Comparison of ENCODE assay signal across 16 cellular contexts in genomic region chr9:21657966-21658667, GRCh38.
DNase-seq lines count a peak whose midpoint lies in the region; ATAC-seq, FAIRE-seq and TF ChIP-seq lines count a peak whose summit lies in the region.
"Had no signal": no experiment of that assay in that cellular context is flagged by ENCODE, and none has a peak within 500 bp of the region (broad histone marks: within the 10 kb centered on the region; RNA-seq: fewer than 3 reads in every experiment).

No MANE protein-coding gene starts in this region.

- no peaks in the 10 kb centered on the region for H4K20me1 ChIP-seq in keratinocyte (ENCODE audit: control insufficient read depth, extremely low read depth, insufficient read depth, low read length)
- H4K20me1 ChIP-seq: BLaER1 had no signal

- H3K27me3 ChIP-seq in adipocyte (replicated peaks; ENCODE audit: control insufficient read depth, insufficient read depth, low read length) (no peaks in the 10 kb centered on the region), keratinocyte (ENCODE audit: control insufficient read depth, extremely low read depth, insufficient read depth, low read length) (no peaks in the 10 kb centered on the region), tibial nerve (no peaks in the 10 kb centered on the region), right atrium auricular region (no peaks in the 10 kb centered on the region)
- H3K27me3 ChIP-seq: BLaER1, SJSA1 had no signal

- no peak overlapping the region for H2AFZ ChIP-seq in keratinocyte (ENCODE audit: control insufficient read depth, low read length)

- ATAC-seq in HG03460 (IDR thresholded peaks at IDR 0.05; ENCODE audit: unreplicated experiment): no peak

- WGBS in tibial nerve, 2 donors: 75 to 83% methylated on average over 2 of the region's 2 CpGs

- DNase-seq in AG08395 (ENCODE audit: low spot score): peak; percentile 22
- DNase-seq in HCEC 1CT: peak; percentile 16
- no peak for DNase-seq in adipocyte (ENCODE audit: low read depth)
- DNase-seq in keratinocyte (ENCODE audit: low read depth, low spot score): no peak
- no peak for DNase-seq in tibial nerve (ENCODE audit: low spot score in 2 of 2)
- no peak for DNase-seq in right atrium auricular region (ENCODE audit: low spot score)
- DNase-seq: H9, KG1, NCI-H1930, NCI-H526 treated with DMSO at 0.1 percent for 48 hours, OCI-M1, SW 1271 had no signal

- no peak for TF ChIP-seq POLR2A in tibial nerve (IDR thresholded peaks at IDR 0.05)

- peaks cover 29% of the 10 kb centered on the region for H3K4me1 ChIP-seq in adipocyte (ENCODE audit: control insufficient read depth, insufficient read depth, low read length)
- peaks cover 4% of the 10 kb centered on the region for H3K4me1 ChIP-seq in keratinocyte (ENCODE audit: control insufficient read depth, extremely low read depth, insufficient read depth, low read length)
- H3K4me1 ChIP-seq in tibial nerve: peaks cover 0 to 10% (median 0%) of the 10 kb centered on the region in 4 donors
- no peaks in the 10 kb centered on the region for H3K4me1 ChIP-seq in right atrium auricular region
- H3K4me1 ChIP-seq: BLaER1 had no signal

- H3K79me2 ChIP-seq in keratinocyte (ENCODE audit: control insufficient read depth, insufficient read depth, low read length): no peaks in the 10 kb centered on the region

- FAIRE-seq in keratinocyte (lab: Jason Lieb, UNC): peak; percentile 39
- FAIRE-seq: GM18507 had no signal

- H3K36me3 ChIP-seq in adipocyte (ENCODE audit: control insufficient read depth, insufficient read depth, low read length, severe bottlenecking) (no peaks in the 10 kb centered on the region), keratinocyte (ENCODE audit: control insufficient read depth in 2 of 2, extremely low read depth in 1 of 2, insufficient read depth in 2 of 2, low read length in 2 of 2) (no peaks in the 10 kb centered on the region), tibial nerve (no peaks in the 10 kb centered on the region), right atrium auricular region (no peaks in the 10 kb centered on the region)
- H3K36me3 ChIP-seq: BLaER1, SJSA1 had no signal

- no peak for TF ChIP-seq EP300 in tibial nerve (IDR thresholded peaks at IDR 0.05)

- H3K9ac ChIP-seq in adipocyte (ENCODE audit: low read length): peak overlapping the region; percentile 68
- H3K9ac ChIP-seq in keratinocyte (ENCODE audit: control insufficient read depth, extremely low read depth, insufficient read depth, low read length): no peak overlapping the region
- H3K9ac ChIP-seq: BLaER1 had no signal

- H3K27ac ChIP-seq in keratinocyte (ENCODE audit: control insufficient read depth, insufficient read depth, low read length) (no peak overlapping the region), tibial nerve (no peak overlapping the region), right atrium auricular region (no peak overlapping the region)
- H3K27ac ChIP-seq: BLaER1 had no signal

- H3K9me1 ChIP-seq in keratinocyte (ENCODE audit: control insufficient read depth, extremely low read depth, insufficient read depth, low read length): no peaks in the 10 kb centered on the region

- dilution Hi-C loops in keratinocyte (cut with MboI; ENCODE audit: extremely low pct_ligation_motif_present, low sequenced_read_pairs): no loop called here

- TF ChIP-seq CTCF in keratinocyte (optimal IDR thresholded peaks at IDR 0.05 in 1 of 3, IDR thresholded peaks at IDR 0.05 in 1 of 3, conservative IDR thresholded peaks at IDR 0.05 in 1 of 3; ENCODE audit: extremely low read depth in 1 of 3, insufficient read depth in 2 of 3, low read length in 3 of 3) (no peak), tibial nerve (IDR thresholded peaks at IDR 0.05) (no peak), right atrium auricular region (IDR thresholded peaks at IDR 0.05) (no peak)

- no peaks in the 10 kb centered on the region for H3K9me3 ChIP-seq in adipocyte (ENCODE audit: control insufficient read depth, low read length)
- H3K9me3 ChIP-seq in keratinocyte (ENCODE audit: control insufficient read depth, low read depth, low read length): no peaks in the 10 kb centered on the region
- H3K9me3 ChIP-seq in tibial nerve: no peaks in the 10 kb centered on the region
- H3K9me3 ChIP-seq in right atrium auricular region: no peaks in the 10 kb centered on the region
- H3K9me3 ChIP-seq: BLaER1, SJSA1 had no signal

- no peak overlapping the region for H3K4me2 ChIP-seq in keratinocyte (ENCODE audit: control insufficient read depth, extremely low read depth, insufficient read depth, low read depth, low read length)
- H3K4me2 ChIP-seq: BLaER1 had no signal

- H3K4me3 ChIP-seq in adipocyte (ENCODE audit: low read length): no peak overlapping the region
- H3K4me3 ChIP-seq in keratinocyte (ENCODE audit: control insufficient read depth in 2 of 3, extremely low read depth in 1 of 3, insufficient read depth in 2 of 3, low read depth in 1 of 3, low read length in 3 of 3): no peak overlapping the region
- H3K4me3 ChIP-seq in tibial nerve: no peak overlapping the region
- H3K4me3 ChIP-seq in right atrium auricular region: no peak overlapping the region
- H3K4me3 ChIP-seq: BLaER1, SJSA1 had no signal

Comparison
In these comparisons a context has a peak if more than half of its experiments do, and no peak if none do; other contexts are left out.
1. DNase-seq: peak in AG08395 (single experiment) and HCEC 1CT (single experiment); none in adipocyte (single experiment), keratinocyte (single experiment), tibial nerve (0 of 2) and right atrium auricular region (single experiment).